Comparison of ENCODE assay signal across 2 cellular contexts in genomic region chr21:41506005-41506404, GRCh38.
TF ChIP-seq lines count a peak whose summit lies in the region.

No MANE protein-coding gene starts in this region.

TF ChIP-seq in GM23338, 12 proteins besides CTCF, POLR2A, EP300 and RAD21 (continued from another document):
- no peak for TF ChIP-seq REST (IDR thresholded peaks at IDR 0.05; ENCODE audit: unreplicated experiment)
- TF ChIP-seq ZNF462 (CRISPR knock-in tag; IDR thresholded peaks at IDR 0.05): no peak
- no peak for TF ChIP-seq ZNF114 (CRISPR knock-in tag; IDR thresholded peaks at IDR 0.05)
- TF ChIP-seq ZNF331 (CRISPR knock-in tag; IDR thresholded peaks at IDR 0.05; ENCODE audit: low read depth): no peak
- TF ChIP-seq STAT1 (IDR thresholded peaks at IDR 0.05; ENCODE audit: unreplicated experiment): no peak
- TF ChIP-seq JUNB (IDR thresholded peaks at IDR 0.05; ENCODE audit: unreplicated experiment): no peak

TF ChIP-seq in WTC11, 78 proteins besides CTCF, POLR2A, EP300 and RAD21 (continued from another document):
- no peak for TF ChIP-seq PREB (CRISPR knock-in tag; IDR thresholded peaks at IDR 0.05; ENCODE audit: borderline replicate concordance)
- TF ChIP-seq KAT7 (CRISPR knock-in tag; IDR thresholded peaks at IDR 0.05; ENCODE audit: borderline replicate concordance): no peak
- TF ChIP-seq EMX1 (CRISPR knock-in tag; IDR thresholded peaks at IDR 0.05): no peak
- TF ChIP-seq JAZF1 (CRISPR knock-in tag; IDR thresholded peaks at IDR 0.05): no peak
- no peak for TF ChIP-seq HMGA2 (CRISPR knock-in tag; IDR thresholded peaks at IDR 0.05)
- no peak for TF ChIP-seq SOX15 (CRISPR knock-in tag; IDR thresholded peaks at IDR 0.05)
